9 cellular contexts compared by ENCODE assay signal in genomic region chrX:72713130-72713529, GRCh38. TPM values are rescaled to one million over a fixed set of nuclear protein-coding genes. Genes with fewer than 3 reads are reported as not detected.
DNase-seq lines count a peak whose midpoint lies in the region; ATAC-seq and TF ChIP-seq lines count a peak whose summit lies in the region.
"Had no signal": no experiment of that assay in that cellular context is flagged by ENCODE, and none has a peak within 500 bp of the region (broad histone marks: within the 10 kb centered on the region; RNA-seq: fewer than 3 reads in every experiment).

No MANE protein-coding gene starts in this region.

- no peaks in the 10 kb centered on the region for H4K20me1 ChIP-seq in Loucy (ENCODE audit: insufficient read depth, low read length, poor library complexity, severe bottlenecking)
- H4K20me1 ChIP-seq in osteoblast (ENCODE audit: insufficient read depth, low read length): no peaks in the 10 kb centered on the region
- H4K20me1 ChIP-seq in Karpas-422 (ENCODE audit: insufficient read depth, low read depth, low read length): no peaks in the 10 kb centered on the region

- no peaks in the 10 kb centered on the region for H3K4me1 ChIP-seq in CD8-positive, alpha-beta memory T cell (ENCODE audit: insufficient read depth, low read length)
- H3K4me1 ChIP-seq in Loucy (ENCODE audit: insufficient read depth, low read length, poor library complexity, severe bottlenecking) (peaks cover 14% of the 10 kb centered on the region), colonic mucosa (no peaks in the 10 kb centered on the region), osteoblast (ENCODE audit: insufficient read depth, low read length) (no peaks in the 10 kb centered on the region), Karpas-422 (ENCODE audit: low read length) (no peaks in the 10 kb centered on the region)
- H3K4me1 ChIP-seq in effector memory CD4-positive, alpha-beta T cell (ENCODE audit: control insufficient read depth, insufficient read depth, low read length, poor library complexity, severe bottlenecking): no peaks in the 10 kb centered on the region

- POLR2A ChIA-PET in CD8-positive, alpha-beta memory T cell (lab: Charles Lee): no interaction called here

- no peaks in the 10 kb centered on the region for H3K27me3 ChIP-seq in CD8-positive, alpha-beta memory T cell (ENCODE audit: insufficient read depth, low read length, poor library complexity, severe bottlenecking)
- H3K27me3 ChIP-seq in Loucy (ENCODE audit: insufficient read depth, low read length, poor library complexity, severe bottlenecking) (no peaks in the 10 kb centered on the region), colonic mucosa (no peaks in the 10 kb centered on the region), osteoblast (ENCODE audit: insufficient read depth, low read length) (no peaks in the 10 kb centered on the region), Karpas-422 (ENCODE audit: low read length) (no peaks in the 10 kb centered on the region)
- H3K27me3 ChIP-seq in effector memory CD4-positive, alpha-beta T cell (replicated peaks; ENCODE audit: control insufficient read depth, insufficient read depth, low read length, poor library complexity, severe bottlenecking): no peaks in the 10 kb centered on the region

- intact Hi-C loops in colonic mucosa (cut with DNase I): no loop called here

- H3K27me3 Mint-ChIP-seq in CD8-positive, alpha-beta memory T cell: peaks cover 17 to 18% of the 10 kb centered on the region in 2 donors

- no peak overlapping the region for H3K27ac Mint-ChIP-seq in CD8-positive, alpha-beta memory T cell

- H3K27ac ChIP-seq in CD8-positive, alpha-beta memory T cell (ENCODE audit: low read depth, low read length): peak overlapping the region; percentile 9
- no peak overlapping the region for H3K27ac ChIP-seq in colonic mucosa
- H3K27ac ChIP-seq in osteoblast (ENCODE audit: low read depth, low read length): no peak overlapping the region
- no peak overlapping the region for H3K27ac ChIP-seq in effector memory CD4-positive, alpha-beta T cell (ENCODE audit: insufficient read depth, low read length, poor library complexity, severe bottlenecking)
- H3K27ac ChIP-seq in Karpas-422 (ENCODE audit: low read length): no peak overlapping the region

- H3K9me2 ChIP-seq in Loucy (replicated peaks; ENCODE audit: low read depth, low read length) (no peaks in the 10 kb centered on the region), Karpas-422 (replicated peaks; ENCODE audit: insufficient read depth, low read length) (no peaks in the 10 kb centered on the region)

- H3K4me3 Mint-ChIP-seq in CD8-positive, alpha-beta memory T cell: peak overlapping the region in 5 of 7 donors; percentile 45 to 77 (median 69)

- no peaks in the 10 kb centered on the region for H3K9me3 ChIP-seq in CD8-positive, alpha-beta memory T cell (ENCODE audit: low read length)
- H3K9me3 ChIP-seq in Loucy (ENCODE audit: insufficient read depth, low read depth, low read length): no peaks in the 10 kb centered on the region
- H3K9me3 ChIP-seq in colonic mucosa: no peaks in the 10 kb centered on the region
- no peaks in the 10 kb centered on the region for H3K9me3 ChIP-seq in osteoblast (ENCODE audit: low read depth, low read length)
- H3K9me3 ChIP-seq in effector memory CD4-positive, alpha-beta T cell (ENCODE audit: control insufficient read depth, low read length): no peaks in the 10 kb centered on the region
- H3K9me3 ChIP-seq in Karpas-422 (ENCODE audit: low read length): no peaks in the 10 kb centered on the region

- no peaks in the 10 kb centered on the region for H3K9me3 Mint-ChIP-seq in CD8-positive, alpha-beta memory T cell

- no peak overlapping the region for H2AFZ ChIP-seq in Loucy (ENCODE audit: low read length)
- H2AFZ ChIP-seq in osteoblast (ENCODE audit: low read length): no peak overlapping the region
- no peak overlapping the region for H2AFZ ChIP-seq in Karpas-422 (ENCODE audit: low read length)

- no peaks in the 10 kb centered on the region for H3K36me3 ChIP-seq in CD8-positive, alpha-beta memory T cell (ENCODE audit: insufficient read depth, low read length)
- no peaks in the 10 kb centered on the region for H3K36me3 ChIP-seq in Loucy (ENCODE audit: insufficient read depth, low read length)
- no peaks in the 10 kb centered on the region for H3K36me3 ChIP-seq in colonic mucosa
- no peaks in the 10 kb centered on the region for H3K36me3 ChIP-seq in osteoblast (ENCODE audit: insufficient read depth, low read length)
- no peaks in the 10 kb centered on the region for H3K36me3 ChIP-seq in effector memory CD4-positive, alpha-beta T cell (ENCODE audit: control insufficient read depth, insufficient read depth, low read length)
- no peaks in the 10 kb centered on the region for H3K36me3 ChIP-seq in Karpas-422 (ENCODE audit: insufficient read depth, low read length)

- peak overlapping the region; percentile 95 for H3K4me2 ChIP-seq in Loucy (ENCODE audit: low read depth, low read length, poor library complexity, severe bottlenecking)
- H3K4me2 ChIP-seq in osteoblast (ENCODE audit: insufficient read depth, low read length): peak overlapping the region; percentile 78
- no peak overlapping the region for H3K4me2 ChIP-seq in Karpas-422 (ENCODE audit: low read depth, low read length, poor library complexity, severe bottlenecking)

- H3K79me2 ChIP-seq in Loucy (ENCODE audit: insufficient read depth, low read length) (no peaks in the 10 kb centered on the region), osteoblast (ENCODE audit: insufficient read depth, low read length) (no peaks in the 10 kb centered on the region), Karpas-422 (ENCODE audit: low read length) (no peaks in the 10 kb centered on the region)

- no peak for ATAC-seq in GM18909 (IDR thresholded peaks at IDR 0.05; ENCODE audit: poor library complexity, unreplicated experiment)

- H3K9ac ChIP-seq in Loucy (ENCODE audit: low read depth, low read length, poor library complexity, severe bottlenecking): peak overlapping the region; percentile 66
- H3K9ac ChIP-seq in colonic mucosa (ENCODE audit: low read depth in 2 of 2, low read length in 2 of 2): no peak overlapping the region
- H3K9ac ChIP-seq in Karpas-422 (ENCODE audit: low read length): no peak overlapping the region

- peaks cover 9% of the 10 kb centered on the region; the same call in 1 of the 2 replicates for H3F3A ChIP-seq in Loucy (ENCODE audit: low read depth)

- CTCF ChIA-PET in CD8-positive, alpha-beta memory T cell (lab: Charles Lee): no interaction called here

- no peak for DNase-seq in CD8-positive, alpha-beta memory T cell
- no peak for DNase-seq in colonic mucosa
- no peak for DNase-seq in osteoblast (ENCODE audit: insufficient read length, low spot score, missing footprints)
- DNase-seq in effector memory CD4-positive, alpha-beta T cell: no peak
- DNase-seq in DMS153 (lab: John Stamatoyannopoulos, UW): no peak
- no peak for DNase-seq in Karpas-422

- peaks cover 0 to 8% (median 3%) of the 10 kb centered on the region in 3 donors for H3K4me1 Mint-ChIP-seq in CD8-positive, alpha-beta memory T cell

- H3K4me3 ChIP-seq in CD8-positive, alpha-beta memory T cell (ENCODE audit: low read length): no peak overlapping the region
- H3K4me3 ChIP-seq in Loucy (ENCODE audit: low read length, poor library complexity, severe bottlenecking): peak overlapping the region; percentile 63
- peak overlapping the region; percentile 48 for H3K4me3 ChIP-seq in colonic mucosa
- peak overlapping the region; percentile 69 for H3K4me3 ChIP-seq in osteoblast (ENCODE audit: insufficient read depth, low read length)
- no peak overlapping the region for H3K4me3 ChIP-seq in effector memory CD4-positive, alpha-beta T cell (ENCODE audit: insufficient read depth, low read depth, low read length, poor library complexity, severe bottlenecking)
- H3K4me3 ChIP-seq in Karpas-422 (ENCODE audit: low read length): no peak overlapping the region
- H3K4me3 ChIP-seq: GM12878 had no signal

- no peak for TF ChIP-seq CTCF in Loucy (conservative IDR thresholded peaks at IDR 0.05; ENCODE audit: low read length)
- no peak for TF ChIP-seq CTCF in colonic mucosa (IDR thresholded peaks at IDR 0.05)
- no peak for TF ChIP-seq CTCF in osteoblast (IDR thresholded peaks at IDR 0.05; ENCODE audit: extremely low read depth, low read depth, low read length)

- H3K36me3 Mint-ChIP-seq in CD8-positive, alpha-beta memory T cell: no peaks in the 10 kb centered on the region

RNA-seq across cellular contexts. Expression of gene PHKA1, which starts 1.0 kb away (rescaled TPM):
- total RNA-seq in CD8-positive, alpha-beta memory T cell: 1 to 10 TPM; 4.6 to 5.0 TPM
- polyA plus RNA-seq in CD8-positive, alpha-beta memory T cell: not detected
- 1 to 10 TPM; 4.2 to 4.7 TPM for total RNA-seq in colonic mucosa
- total RNA-seq in osteoblast: 4.7 and 5.6 TPM in 2 replicates
- not detected in 2 replicates for total RNA-seq in Karpas-422 (2014; rRNA removed; shearing (Covaris generic); ENCODE audit: low replicate concordance)

Comparison
In these comparisons a context has a peak if more than half of its experiments do, and no peak if none do; other contexts are left out.
1. H3K4me3 ChIP-seq: peak in Loucy (single experiment), colonic mucosa (single experiment) and osteoblast (single experiment); none in CD8-positive, alpha-beta memory T cell (single experiment), effector memory CD4-positive, alpha-beta T cell (single experiment) and Karpas-422 (single experiment).